ENCODE assay signal across 19 cellular contexts in genomic region chr13:33114146-33114545, GRCh38.
"Had no signal": no experiment of that assay in that cellular context is flagged by ENCODE, and none has a peak within 500 bp of the region (broad histone marks: within the 10 kb centered on the region; RNA-seq: fewer than 3 reads in every experiment).

No MANE protein-coding gene starts in this region.

- H3K4me1 Mint-ChIP-seq: immature natural killer cell had no signal

- H3K27me3 ChIP-seq: esophagus squamous epithelium, right atrium auricular region, suprapubic skin, thyroid gland, upper lobe of left lung, uterus had no signal

- DNase-seq: effector memory CD4-positive, alpha-beta T cell; esophagus squamous epithelium; immature natural killer cell; kidney; left cardiac atrium; left ventricle myocardium inferior; lower lobe of right lung; naive B cell; nephron progenitor cell; small intestine; stimulated activated CD4-positive, alpha-beta T cell treated with anti-CD3 and anti-CD28 coated beads, Interleukin-12 subunit alpha, Interleukin-12 subunit beta, amount 100 ng/mL, for 4 hours; stimulated activated naive CD4-positive, alpha-beta T cell; thyroid gland; upper lobe of left lung; uterus had no signal

- H3K4me3 Mint-ChIP-seq: immature natural killer cell, memory B cell, mesothelial cell of epicardium, nephron progenitor cell had no signal

- ATAC-seq: left cardiac atrium had no signal

- H3K9me3 Mint-ChIP-seq: immature natural killer cell, mesothelial cell of epicardium, nephron progenitor cell had no signal

- H3K27ac Mint-ChIP-seq: immature natural killer cell, memory B cell, mesothelial cell of epicardium, naive B cell, nephron progenitor cell had no signal

- H3K36me3 Mint-ChIP-seq: immature natural killer cell, memory B cell, naive B cell had no signal

- H3K36me3 ChIP-seq: uterus had no signal

- H3K27ac ChIP-seq: suprapubic skin had no signal

- H3K4me3 ChIP-seq: esophagus squamous epithelium, left ventricle myocardium inferior, lower lobe of right lung, right atrium auricular region, suprapubic skin, thyroid gland, upper lobe of left lung, uterus had no signal
